ENCODE assay signal across 19 cellular contexts in the genomic region with DNA sequence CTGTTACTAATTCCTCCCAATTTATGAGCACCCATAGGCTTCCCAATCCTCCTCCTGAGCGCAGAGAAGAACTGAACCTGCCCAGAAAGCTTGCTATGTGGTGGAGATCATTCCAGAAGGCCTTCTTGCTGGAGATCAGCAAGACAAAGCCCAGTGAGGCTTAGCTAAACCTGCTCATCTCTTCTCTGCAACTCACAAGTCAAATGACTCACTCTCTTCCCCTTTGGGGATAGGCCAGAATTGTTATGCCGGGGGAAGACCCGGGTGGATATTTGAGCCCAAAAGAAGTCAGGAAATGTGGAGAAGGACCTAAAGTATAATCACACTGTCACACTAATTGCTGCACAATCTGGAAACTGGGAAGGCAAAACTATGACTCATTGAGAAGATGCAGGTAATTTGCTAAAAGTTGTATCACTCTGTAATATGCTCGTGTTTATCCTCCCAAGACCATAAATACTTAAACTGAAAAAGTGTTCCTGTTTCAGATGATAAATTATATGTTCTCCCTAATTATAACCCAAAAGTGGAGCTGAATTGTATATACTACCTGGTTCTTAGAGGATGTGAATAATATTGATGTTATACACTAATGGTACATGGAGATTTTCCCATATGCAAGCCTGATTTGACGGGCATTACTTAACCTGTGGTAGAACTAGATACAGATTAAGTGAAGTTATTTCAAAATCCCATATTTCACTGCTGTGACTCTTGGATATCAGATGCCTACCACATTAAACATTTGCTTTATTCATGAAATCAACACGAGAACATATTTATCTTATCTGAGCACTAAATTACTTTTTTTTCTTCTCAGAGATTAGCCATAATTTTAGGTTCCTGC. TPM values are rescaled to one million over a fixed set of nuclear protein-coding genes. Genes with fewer than 3 reads are reported as not detected.
DNase-seq lines count a peak whose midpoint lies in the region; ATAC-seq, FAIRE-seq and TF ChIP-seq lines count a peak whose summit lies in the region.
"Had no signal": no experiment of that assay in that cellular context is flagged by ENCODE, and none has a peak within 500 bp of the region (broad histone marks: within the 10 kb centered on the region; RNA-seq: fewer than 3 reads in every experiment).

No MANE protein-coding gene starts in this region.

- no peak overlapping the region for H3K14ac ChIP-seq in trophoblast cell (ENCODE audit: low read length)

- FAIRE-seq in RCC 7860 (lab: Jason Lieb, UNC), result no peak
- FAIRE-seq: colon had no signal

- no peaks in the 10 kb centered on the region for H3K9me3 ChIP-seq in trophoblast cell (ENCODE audit: insufficient read depth, low read depth, low read length)
- H3K9me3 ChIP-seq in right lobe of liver, result no peaks in the 10 kb centered on the region
- H3K9me3 ChIP-seq: esophagus muscularis mucosa, testis had no signal

- H3K36me3 ChIP-seq in trophoblast cell (ENCODE audit: control insufficient read depth in 1 of 2, insufficient read depth in 2 of 2, low read length in 2 of 2) (no peaks in the 10 kb centered on the region), right lobe of liver (no peaks in the 10 kb centered on the region)

- H2BK120ac ChIP-seq in trophoblast cell (ENCODE audit: insufficient read depth, low read length, poor library complexity), result no peak overlapping the region

- H2AK5ac ChIP-seq in trophoblast cell (ENCODE audit: low read length), result no peak overlapping the region

- H2BK5ac ChIP-seq in trophoblast cell (ENCODE audit: low read depth, low read length, poor library complexity), result no peak overlapping the region

- no peak overlapping the region for H4K91ac ChIP-seq in trophoblast cell (ENCODE audit: low read depth, low read length)

- peaks cover 5 to 10% of the 10 kb centered on the region in 2 experiments for H3K4me1 ChIP-seq in trophoblast cell (ENCODE audit: control insufficient read depth in 1 of 2, insufficient read depth in 2 of 2, low read length in 2 of 2)
- H3K4me1 ChIP-seq in right lobe of liver, result peaks cover 0 to 15% (median 3%) of the 10 kb centered on the region in 4 donors
- H3K4me1 ChIP-seq: esophagus muscularis mucosa, testis had no signal

- peak; percentile 29 for DNase-seq in SHP77 treated with DMSO at 0.1 percent for 48 hours (lab: John Stamatoyannopoulos, UW)
- no peak for DNase-seq in SHP77 (lab: John Stamatoyannopoulos, UW)
- peak; percentile 40 for DNase-seq in RCC 7860 (ENCODE audit: low spot score)
- peak; percentile 76 for DNase-seq in fibroblast of mammary gland (ENCODE audit: low read depth)
- DNase-seq in trophoblast cell, result peak; percentile 28 to 62
- no peak for DNase-seq in activated CD4-positive, alpha-beta T cell treated with anti-CD3 and anti-CD28 coated beads for 4 hours
- no peak for DNase-seq in stimulated activated CD4-positive, alpha-beta T cell treated with anti-CD3 and anti-CD28 coated beads, Interleukin-4, amount 100 ng/mL, for 24 hours
- DNase-seq in right lobe of liver, result no peak
- DNase-seq: ACHN; activated CD4-positive, alpha-beta T cell treated with anti-CD3 and anti-CD28 coated beads, Interleukin-2, amount 50 U/mL, for 1 hour; activated naive CD8-positive, alpha-beta T cell treated with anti-CD3 and anti-CD28 coated beads, Interleukin-2, amount 10 ng/mL, durations not matched to agents 7 days and 5 days; activated T-cell treated with anti-CD3 and anti-CD28 coated beads, Interleukin-2, amount 50 U/mL, for 24 hours; CD8-positive, alpha-beta memory T cell; GF-D8; stimulated activated CD8-positive, alpha-beta memory T cell treated with anti-CD3 and anti-CD28 coated beads, Interleukin-4, amount 100 ng/mL, for 48 hours; T1000; testis had no signal

- no peak for ATAC-seq in right lobe of liver

- no peak overlapping the region for H2AFZ ChIP-seq in trophoblast cell (ENCODE audit: insufficient read depth, low read length, poor library complexity)

- TF ChIP-seq POLR2A in right lobe of liver (IDR thresholded peaks at IDR 0.05), result no peak

- no peak overlapping the region for H3K9ac ChIP-seq in trophoblast cell (ENCODE audit: low read length)

- no peak overlapping the region for H4K12ac ChIP-seq in trophoblast cell (ENCODE audit: low read depth, low read length)

- no peaks in the 10 kb centered on the region for H3K79me2 ChIP-seq in trophoblast cell (ENCODE audit: control insufficient read depth, insufficient read depth, low read length, poor library complexity)

- H3K4me2 ChIP-seq in trophoblast cell (ENCODE audit: low read length), result no peak overlapping the region

- WGBS in trophoblast cell (ENCODE audit: extremely low coverage, insufficient coverage, insufficient read length), result no CpG with 5 or more reads among the region's 6 CpGs
- 67% methylated on average over 5 of the region's 6 CpGs for WGBS in right lobe of liver (ENCODE audit: insufficient coverage, low coverage, low lambda C conversion rate, missing lambda C conversion rate)

- H3K23ac ChIP-seq in trophoblast cell (ENCODE audit: low read length), result no peak overlapping the region

- H3K4me3 ChIP-seq in fibroblast of mammary gland (ENCODE audit: control insufficient read depth, low read depth, low read length) (no peak overlapping the region), trophoblast cell (ENCODE audit: low read depth, low read length) (no peak overlapping the region), right lobe of liver (no peak overlapping the region)
- H3K4me3 ChIP-seq: esophagus muscularis mucosa, testis had no signal

- H3K27ac ChIP-seq in trophoblast cell (ENCODE audit: low read depth, low read length) (no peak overlapping the region), right lobe of liver (no peak overlapping the region)
- H3K27ac ChIP-seq: esophagus muscularis mucosa, testis had no signal

- no peak overlapping the region for H3K4ac ChIP-seq in trophoblast cell (ENCODE audit: low read depth, low read length)

- H4K8ac ChIP-seq in trophoblast cell (ENCODE audit: low read depth, low read length), result no peak overlapping the region

- H2BK12ac ChIP-seq in trophoblast cell (ENCODE audit: low read length), result no peak overlapping the region

- H3K79me1 ChIP-seq in trophoblast cell (ENCODE audit: low read length), result peaks cover 2% of the 10 kb centered on the region

- H3K27me3 ChIP-seq in trophoblast cell (ENCODE audit: insufficient read depth, low read length) (no peaks in the 10 kb centered on the region), right lobe of liver (no peaks in the 10 kb centered on the region)
- H3K27me3 ChIP-seq: testis had no signal

- intact Hi-C loops in right lobe of liver (cut with DNase I), result no loop called here

- no peak overlapping the region for H3K18ac ChIP-seq in trophoblast cell (ENCODE audit: low read length)

- TF ChIP-seq CTCF in fibroblast of mammary gland (conservative IDR thresholded peaks at IDR 0.05; ENCODE audit: control insufficient read depth, insufficient read depth, low read depth, low read length) (no peak), right lobe of liver (IDR thresholded peaks at IDR 0.05) (no peak)

RNA-seq across cellular contexts. Expression of gene NEBL, which starts 6.4 kb away (rescaled TPM):
- 31.7 and 34.0 TPM in 2 replicates for polyA plus RNA-seq in trophoblast cell (2013)
- total RNA-seq in right lobe of liver, result 1 to 10 TPM; 1.2 to 8.3 (median 2.4) TPM
- total RNA-seq: activated naive CD8-positive, alpha-beta T cell treated with anti-CD3 and anti-CD28 coated beads, Interleukin-2, amount 10 ng/mL, durations not matched to agents 7 days and 5 days had no signal
- polyA plus RNA-seq: CD8-positive, alpha-beta memory T cell had no signal

Comparison
In these comparisons a context has a peak if more than half of its experiments do, and no peak if none do; other contexts are left out.
1. DNase-seq: peak in SHP77 treated with DMSO at 0.1 percent for 48 hours (single experiment), RCC 7860 (single experiment), fibroblast of mammary gland (single experiment) and trophoblast cell (2 of 2); none in SHP77 (0 of 2), activated CD4-positive, alpha-beta T cell treated with anti-CD3 and anti-CD28 coated beads for 4 hours (0 of 2), stimulated activated CD4-positive, alpha-beta T cell treated with anti-CD3 and anti-CD28 coated beads, Interleukin-4, amount 100 ng/mL, for 24 hours (single experiment) and right lobe of liver (0 of 3).